Comparison of ENCODE assay signal across 7 cellular contexts in the genomic region with DNA sequence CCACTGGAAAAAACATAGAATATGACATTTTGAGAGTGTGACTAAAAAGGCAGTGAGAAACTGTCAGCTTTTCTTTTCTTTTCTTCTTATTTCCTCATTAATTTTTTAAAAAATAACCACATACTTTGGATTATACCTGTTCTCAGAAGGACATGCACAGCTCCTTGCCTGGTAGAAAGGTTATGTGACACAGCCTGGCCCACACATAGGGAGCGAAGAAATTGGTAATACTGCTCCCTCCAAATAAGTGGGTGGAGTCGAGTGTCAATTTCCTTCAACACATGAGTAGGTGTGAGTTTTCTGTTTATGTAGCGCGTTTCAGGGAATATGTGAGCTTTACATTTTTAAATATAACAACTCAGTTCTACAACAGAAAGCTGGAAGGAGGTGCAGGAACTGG.
"Had no signal": no experiment of that assay in that cellular context is flagged by ENCODE, and none has a peak within 500 bp of the region (broad histone marks: within the 10 kb centered on the region; RNA-seq: fewer than 3 reads in every experiment).

No MANE protein-coding gene starts in this region.

- DNase-seq: H9, HCEC 1CT, HFFc6 had no signal

- H2AFZ ChIP-seq: GM23338 had no signal

- ATAC-seq: GM23338, HepG2 had no signal

- H3K9me3 Mint-ChIP-seq: GM23338, H9, HFFc6, IgD-negative memory B cell had no signal

- H3K4me1 Mint-ChIP-seq: IgD-negative memory B cell had no signal

- H3K27ac Mint-ChIP-seq: GM23338, H9, HFFc6, IgD-negative memory B cell had no signal

- H3K4me3 Mint-ChIP-seq: GM23338, H9, HFFc6, IgD-negative memory B cell had no signal

- H3K27me3 Mint-ChIP-seq: IgD-negative memory B cell had no signal

- H3K4me2 ChIP-seq: GM23338 had no signal

- H3K36me3 Mint-ChIP-seq: IgD-negative memory B cell had no signal

- H3K27ac ChIP-seq: HL-60 had no signal

- H3K4me3 ChIP-seq: GM23338 had no signal
